10 cellular contexts compared by ENCODE assay signal in the genomic region with DNA sequence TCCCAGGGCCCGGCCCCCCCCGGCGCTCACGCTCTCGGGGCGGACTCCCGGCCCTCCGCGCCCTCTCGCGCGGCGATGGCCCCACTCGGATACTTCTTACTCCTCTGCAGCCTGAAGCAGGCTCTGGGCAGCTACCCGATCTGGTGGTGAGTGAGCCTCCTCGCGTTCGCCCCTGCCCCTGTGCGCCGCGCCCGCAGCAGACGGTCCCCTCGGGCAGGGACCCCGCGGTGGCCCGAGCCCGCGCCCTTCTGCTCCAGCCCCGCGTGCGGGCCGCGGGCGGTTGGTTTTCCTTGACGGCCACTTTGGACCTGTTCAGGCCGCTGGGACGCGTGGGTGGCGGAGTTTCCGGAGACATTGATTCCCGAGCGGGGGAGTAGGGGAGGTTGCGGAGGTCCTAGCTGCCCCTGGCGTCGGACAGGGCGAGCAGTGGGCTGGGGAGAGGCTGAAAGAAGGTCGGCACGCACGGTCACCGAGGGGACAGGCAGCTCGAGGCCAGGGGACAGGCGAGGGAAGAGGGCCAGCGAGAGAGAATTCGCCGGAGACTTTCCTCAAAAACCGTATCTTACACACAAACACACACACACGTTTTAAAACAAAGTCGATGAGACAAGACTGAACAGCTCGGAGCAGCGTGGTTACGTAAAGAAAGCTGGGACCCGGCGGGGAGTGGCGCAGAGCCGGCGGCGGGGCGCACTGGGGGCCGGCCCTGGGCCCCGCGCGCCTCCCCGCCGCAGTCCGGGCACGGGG. TPM values are rescaled to one million over a fixed set of nuclear protein-coding genes. Genes with fewer than 3 reads are reported as not detected.
DNase-seq lines count a peak whose midpoint lies in the region; ATAC-seq, FAIRE-seq and TF ChIP-seq lines count a peak whose summit lies in the region.
"Had no signal": no experiment of that assay in that cellular context is flagged by ENCODE, and none has a peak within 500 bp of the region (broad histone marks: within the 10 kb centered on the region; RNA-seq: fewer than 3 reads in every experiment).

No MANE protein-coding gene starts in this region.

- H3K9ac ChIP-seq in NT2/D1 (ENCODE audit: insufficient read length, low read depth) (peak overlapping the region; percentile 68), parathyroid adenoma (no peak overlapping the region)

- TF ChIP-seq CTCF in GM13976 (IDR thresholded peaks at IDR 0.05; ENCODE audit: borderline replicate concordance, control extremely low read depth, extremely low read depth, insufficient read depth, missing control alignments): no peak
- TF ChIP-seq CTCF in parathyroid adenoma (IDR thresholded peaks at IDR 0.05): no peak
- no peak for TF ChIP-seq CTCF in omental fat pad (IDR thresholded peaks at IDR 0.05)

- H3K27ac ChIP-seq in parathyroid adenoma: no peak overlapping the region

- peak overlapping the region; percentile 28 for H2AFZ ChIP-seq in parathyroid adenoma

- peaks cover 90% of the 10 kb centered on the region for H3K27me3 ChIP-seq in NT2/D1 (ENCODE audit: insufficient read depth, insufficient read length)
- H3K27me3 ChIP-seq in parathyroid adenoma (ENCODE audit: control insufficient read depth, insufficient read depth, low read length): peaks cover 12% of the 10 kb centered on the region

- H3K36me3 ChIP-seq in NT2/D1 (ENCODE audit: insufficient read depth, insufficient read length, low read length) (no peaks in the 10 kb centered on the region), parathyroid adenoma (ENCODE audit: control insufficient read depth, insufficient read depth, low read length) (no peaks in the 10 kb centered on the region)

- peaks cover 31% of the 10 kb centered on the region for H3K4me1 ChIP-seq in NT2/D1 (ENCODE audit: insufficient read depth, insufficient read length)
- H3K4me1 ChIP-seq in parathyroid adenoma: no peaks in the 10 kb centered on the region

- H3K4me3 ChIP-seq in NT2/D1 (ENCODE audit: insufficient read length, low read depth) (peak overlapping the region; percentile 53), parathyroid adenoma (ENCODE audit: low read depth, low read length) (peak overlapping the region; percentile 5)

- in situ Hi-C loops in GM13976 (cut with MboI; ENCODE audit: low sequenced_read_pairs, unreplicated experiment): no loop called here

- DNase-seq in GM13976 (ENCODE audit: low spot score): peak; percentile 38
- no peak for DNase-seq in NT2/D1 (ENCODE audit: low read depth, low spot score)
- no peak for DNase-seq in GM19239 (ENCODE audit: insufficient read length, low spot score)
- no peak for DNase-seq in omental fat pad (ENCODE audit: low spot score)
- DNase-seq: nucleus accumbens, RPMI8226 had no signal

- no peaks in the 10 kb centered on the region for H3K79me2 ChIP-seq in parathyroid adenoma

- FAIRE-seq in GM19239 (lab: Jason Lieb, UNC): no peak

- peak overlapping the region; percentile 55 for H3K4me2 ChIP-seq in parathyroid adenoma (ENCODE audit: low read length)

- no peaks in the 10 kb centered on the region for H3K9me3 ChIP-seq in NT2/D1 (ENCODE audit: insufficient read depth, low read length)
- no peaks in the 10 kb centered on the region for H3K9me3 ChIP-seq in parathyroid adenoma (ENCODE audit: control insufficient read depth, low read length)

- peak; percentile 18 for ATAC-seq in esophagus mucosa
- no peak for ATAC-seq in GM21737 (IDR thresholded peaks at IDR 0.05; ENCODE audit: unreplicated experiment)
- ATAC-seq in HG03280 (IDR thresholded peaks at IDR 0.05; ENCODE audit: unreplicated experiment): no peak
- ATAC-seq in omental fat pad (ENCODE audit: low FRiP score): no peak

RNA-seq across cellular contexts. Expression of a gene that starts 0.4 kb away (rescaled TPM):
- total RNA-seq in esophagus mucosa: 0.44 TPM
- total RNA-seq in omental fat pad: not detected

RNA-seq across cellular contexts. Expression of a gene that starts 59.5 kb away (rescaled TPM):
- total RNA-seq in esophagus mucosa: 3.1 TPM
- total RNA-seq in omental fat pad: 10 to 100 TPM in 2 of 4 donors, 1 to 10 TPM in 2; 1.3 to 16.5 (median 5.8) TPM
